In genomic region chr2:191705084-191705483, GRCh38 we compare ENCODE assay signal across 25 cellular contexts.
"Had no signal": no experiment of that assay in that cellular context is flagged by ENCODE, and none has a peak within 500 bp of the region (broad histone marks: within the 10 kb centered on the region; RNA-seq: fewer than 3 reads in every experiment).

No MANE protein-coding gene starts in this region.

- H3K27me3 Mint-ChIP-seq: naive thymus-derived CD4-positive, alpha-beta T cell; natural killer cell treated with Interleukin-12 subunit alpha and Interleukin-12 subunit beta and Interleukin-15 and Interleukin-18, amount 100 ng/mL, for 72 hours; progenitor cell of endocrine pancreas; stimulated activated naive CD8-positive, alpha-beta T cell treated with anti-CD3 and anti-CD28 coated beads, Interleukin-15, Interleukin-2, amounts not matched to agents 100 ng/mL and 50 ng/mL, for 24 hours had no signal

- H3K27ac Mint-ChIP-seq: natural killer cell treated with Interleukin-12 subunit alpha and Interleukin-12 subunit beta and Interleukin-15 and Interleukin-18, amount 100 ng/mL, for 72 hours; progenitor cell of endocrine pancreas; stimulated activated effector memory CD8-positive, alpha-beta T cell treated with anti-CD3 and anti-CD28 coated beads, Interleukin-12 subunit alpha, Interleukin-12 subunit beta, amount 100 ng/mL, for 72 hours; stimulated activated naive CD8-positive, alpha-beta T cell treated with anti-CD3 and anti-CD28 coated beads, Interleukin-15, Interleukin-2, amounts not matched to agents 100 ng/mL and 50 ng/mL, for 24 hours; type B pancreatic cell had no signal

- H3K36me3 Mint-ChIP-seq: type B pancreatic cell had no signal

- H3K9me3 Mint-ChIP-seq: immature natural killer cell; naive thymus-derived CD4-positive, alpha-beta T cell; natural killer cell treated with Interleukin-12 subunit alpha and Interleukin-12 subunit beta and Interleukin-15 and Interleukin-18, amount 100 ng/mL, for 72 hours; stimulated activated effector memory CD8-positive, alpha-beta T cell treated with anti-CD3 and anti-CD28 coated beads, Interleukin-12 subunit alpha, Interleukin-12 subunit beta, amount 100 ng/mL, for 72 hours; stimulated activated naive CD8-positive, alpha-beta T cell treated with anti-CD3 and anti-CD28 coated beads, Interleukin-15, Interleukin-2, amounts not matched to agents 100 ng/mL and 50 ng/mL, for 24 hours had no signal

- H3K4me1 Mint-ChIP-seq: immature natural killer cell had no signal

- H3K27me3 ChIP-seq: heart left ventricle, left lung, right atrium auricular region, sigmoid colon, spleen, tibial nerve, vagina had no signal

- FAIRE-seq: islet of Langerhans, kidney, small intestine had no signal

- H2AFZ ChIP-seq: parathyroid adenoma had no signal

- H3K9me3 ChIP-seq: heart left ventricle, left lung, lower lobe of right lung, mucosa of descending colon, right atrium auricular region, sigmoid colon, spleen, tibial nerve, vagina had no signal

- H3K4me3 Mint-ChIP-seq: immature natural killer cell; naive thymus-derived CD4-positive, alpha-beta T cell; natural killer cell treated with Interleukin-12 subunit alpha and Interleukin-12 subunit beta and Interleukin-15 and Interleukin-18, amount 100 ng/mL, for 72 hours; stimulated activated effector memory CD8-positive, alpha-beta T cell treated with anti-CD3 and anti-CD28 coated beads, Interleukin-12 subunit alpha, Interleukin-12 subunit beta, amount 100 ng/mL, for 72 hours; stimulated activated naive CD8-positive, alpha-beta T cell treated with anti-CD3 and anti-CD28 coated beads, Interleukin-15, Interleukin-2, amounts not matched to agents 100 ng/mL and 50 ng/mL, for 24 hours; type B pancreatic cell had no signal

- H3K36me3 ChIP-seq: heart left ventricle, left lung, lower lobe of right lung, right atrium auricular region, sigmoid colon, tibial nerve, vagina had no signal

- DNase-seq: heart left ventricle; immature natural killer cell; kidney; left colon; left lung; lower lobe of right lung; mammary epithelial cell; midbrain; mucosa of descending colon; naive thymus-derived CD4-positive, alpha-beta T cell; sigmoid colon; small intestine; spleen; stimulated activated CD4-positive, alpha-beta T cell treated with anti-CD3 and anti-CD28 coated beads, Interleukin-4, amount 100 ng/mL, for 24 hours; stimulated activated naive CD4-positive, alpha-beta T cell had no signal

- H3K9ac ChIP-seq: parathyroid adenoma had no signal

- H3K4me1 ChIP-seq: heart left ventricle, left lung, lower lobe of right lung, parathyroid adenoma, right atrium auricular region, sigmoid colon, spleen, tibial nerve, vagina had no signal

- H3K79me2 ChIP-seq: parathyroid adenoma had no signal

- H3K27ac ChIP-seq: heart left ventricle, left lung, lower lobe of right lung, parathyroid adenoma, right atrium auricular region, sigmoid colon, spleen, vagina had no signal

- ATAC-seq: heart left ventricle; left colon; left lung; lower lobe of right lung; mucosa of descending colon; naive thymus-derived CD4-positive, alpha-beta T cell; stimulated activated effector memory CD8-positive, alpha-beta T cell treated with anti-CD3 and anti-CD28 coated beads, Interleukin-12 subunit alpha, Interleukin-12 subunit beta, amount 100 ng/mL, for 72 hours had no signal

- H3K4me3 ChIP-seq: heart left ventricle, left lung, lower lobe of right lung, mucosa of descending colon, right atrium auricular region, sigmoid colon, spleen, tibial nerve, vagina had no signal
